Comparison of ENCODE assay signal across 20 cellular contexts in the genomic region with DNA sequence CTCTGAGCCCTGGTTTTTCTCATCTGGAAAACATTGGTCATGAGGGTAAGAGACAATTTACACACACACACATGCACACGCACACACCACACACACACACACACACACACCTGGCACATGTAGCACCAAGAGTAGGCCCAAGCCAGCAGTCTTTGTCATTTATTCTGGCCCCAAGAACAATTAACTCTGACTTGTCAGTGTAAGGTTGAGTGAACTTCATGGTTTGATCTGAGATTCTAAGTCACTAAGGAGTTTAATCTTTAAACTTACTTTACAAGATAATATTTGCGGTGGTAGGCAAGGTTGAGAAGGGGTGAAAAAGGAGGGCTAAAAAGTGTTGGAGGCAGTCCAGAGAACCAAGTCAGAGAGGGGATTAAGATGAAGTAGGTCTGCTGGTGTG. TPM values are rescaled to one million over a fixed set of nuclear protein-coding genes. Genes with fewer than 3 reads are reported as not detected.
DNase-seq lines count a peak whose midpoint lies in the region; ATAC-seq, FAIRE-seq and TF ChIP-seq lines count a peak whose summit lies in the region.
"Had no signal": no experiment of that assay in that cellular context is flagged by ENCODE, and none has a peak within 500 bp of the region (broad histone marks: within the 10 kb centered on the region; RNA-seq: fewer than 3 reads in every experiment).

No MANE protein-coding gene starts in this region.

- no peaks in the 10 kb centered on the region for H3K27me3 Mint-ChIP-seq in H9 (ENCODE audit: low read depth)
- H3K27me3 Mint-ChIP-seq in stimulated activated naive B cell treated with anti-CD40 and anti-IgM and Interleukin-4, amounts not matched to agents 10 μg/mL and 1 μg/mL and 100 μg/mL, for 72 hours, result no peaks in the 10 kb centered on the region

- H3K27ac Mint-ChIP-seq in H9, result no peak overlapping the region
- H3K27ac Mint-ChIP-seq in stimulated activated naive B cell treated with anti-CD40 and anti-IgM and Interleukin-4, amounts not matched to agents 10 μg/mL and 1 μg/mL and 100 μg/mL, for 72 hours, result peak overlapping the region; percentile 88
- H3K27ac Mint-ChIP-seq: CD14-positive monocyte had no signal

- no peaks in the 10 kb centered on the region for H3K27me3 ChIP-seq in H9 (ENCODE audit: insufficient read depth, low read length)
- H3K27me3 ChIP-seq: SJCRH30 had no signal

- no peak overlapping the region for H4K5ac ChIP-seq in H9 (ENCODE audit: insufficient read length, low read depth, low read length)

- H3K9me3 ChIP-seq in H9 (ENCODE audit: control insufficient read depth, low read depth, low read length), result no peaks in the 10 kb centered on the region
- H3K9me3 ChIP-seq: SJCRH30 had no signal

- no peak overlapping the region for H3K56ac ChIP-seq in H9 (ENCODE audit: insufficient read length, low read depth, low read length)

- no CpG with 5 or more reads among the region's 2 CpGs for WGBS in H9 (ENCODE audit: extremely low coverage, insufficient read length, low lambda C conversion rate)

- no peak overlapping the region for H3T11ph ChIP-seq in H9 (ENCODE audit: low read length)

- H3K23ac ChIP-seq in H9 (ENCODE audit: insufficient read length, low read depth, low read length), result no peak overlapping the region

- H2AK5ac ChIP-seq in H9 (ENCODE audit: insufficient read length, low read length), result no peak overlapping the region

- no peak overlapping the region for H2BK12ac ChIP-seq in H9 (ENCODE audit: insufficient read length, low read depth, low read length)

- H3K27ac ChIP-seq in H9 (ENCODE audit: insufficient read length, low read depth, low read length), result no peak overlapping the region
- H3K27ac ChIP-seq: GM23248, SJCRH30 had no signal

- H3K9ac ChIP-seq in H9 (ENCODE audit: extremely low read depth, insufficient read length, low read length), result no peak overlapping the region
- H3K9ac ChIP-seq: GM23248 had no signal

- H3K14ac ChIP-seq in H9 (ENCODE audit: insufficient read depth, low read length), result no peak overlapping the region

- no peak overlapping the region for H3K4me3 Mint-ChIP-seq in H9
- H3K4me3 Mint-ChIP-seq in stimulated activated naive B cell treated with anti-CD40 and anti-IgM and Interleukin-4, amounts not matched to agents 10 μg/mL and 1 μg/mL and 100 μg/mL, for 72 hours, result no peak overlapping the region
- H3K4me3 Mint-ChIP-seq: CD14-positive monocyte had no signal

- no peak overlapping the region for H3K18ac ChIP-seq in H9 (ENCODE audit: insufficient read length, low read depth, low read length)

- no peaks in the 10 kb centered on the region for H3K36me3 Mint-ChIP-seq in H9 (ENCODE audit: insufficient read depth in 1 of 3, low read depth in 3 of 3)
- H3K36me3 Mint-ChIP-seq in stimulated activated naive B cell treated with anti-CD40 and anti-IgM and Interleukin-4, amounts not matched to agents 10 μg/mL and 1 μg/mL and 100 μg/mL, for 72 hours, result peaks cover 7 to 15% of the 10 kb centered on the region in 2 donors

- H3K4ac ChIP-seq in H9 (ENCODE audit: low read depth, low read length), result no peak overlapping the region

- DNase-seq in H9 (no peak), RCC 7860 (ENCODE audit: low spot score) (peak; percentile 88), kidney tubule cell (ENCODE audit: low spot score) (peak; percentile 88), NCI-H2227 (lab: John Stamatoyannopoulos, UW; ENCODE audit: unreplicated experiment) (no peak)
- DNase-seq in stimulated activated naive B cell treated with anti-CD40 and anti-IgM and Interleukin-4, amounts not matched to agents 10 μg/mL and 1 μg/mL and 100 μg/mL, for 72 hours, result no peak
- DNase-seq in stimulated activated CD4-positive, alpha-beta T cell treated with anti-CD3 and anti-CD28 coated beads, Interleukin-15, amount 100 ng/mL, for 24 hours, result no peak
- DNase-seq: DMS 273 treated with DMSO at 0.1 percent for 48 hours, DND-41, GM23248, HCEC 1CT, NCI-H1105 treated with DMSO at 0.1 percent for 48 hours, NCI-H1694, NCI-H510A treated with DMSO at 0.1 percent for 48 hours, NCI-H774, PC-3, SJCRH30 had no signal

- no peak overlapping the region for H2AFZ ChIP-seq in H9 (ENCODE audit: low read length)
- H2AFZ ChIP-seq: GM23248 had no signal

- TF ChIP-seq CTCF in H9 (conservative IDR thresholded peaks at IDR 0.05), result no peak

- no peaks in the 10 kb centered on the region for H3K4me1 ChIP-seq in H9 (ENCODE audit: insufficient read depth, low read length)
- H3K4me1 ChIP-seq: SJCRH30 had no signal

- no peak overlapping the region for H3K4me2 ChIP-seq in H9 (ENCODE audit: insufficient read depth, insufficient read length, low read length)

- H3K79me2 ChIP-seq in H9 (ENCODE audit: insufficient read depth, low read length), result no peaks in the 10 kb centered on the region

- H4K20me1 ChIP-seq in H9 (ENCODE audit: control insufficient read depth, insufficient read depth, insufficient read length), result no peaks in the 10 kb centered on the region

- H2BK120ac ChIP-seq in H9 (ENCODE audit: low read depth, low read length, poor library complexity, severe bottlenecking), result no peak overlapping the region

- H2BK15ac ChIP-seq in H9 (ENCODE audit: low read depth, low read length), result no peak overlapping the region

- no peak overlapping the region for H4K8ac ChIP-seq in H9 (replicated peaks; ENCODE audit: insufficient read length, low read depth, low read length)

- peak; percentile 97 for FAIRE-seq in RCC 7860 (lab: Jason Lieb, UNC)
- FAIRE-seq: K562 had no signal

- no peaks in the 10 kb centered on the region for H3K9me3 Mint-ChIP-seq in H9
- peaks cover 4 to 14% of the 10 kb centered on the region in 2 donors for H3K9me3 Mint-ChIP-seq in stimulated activated naive B cell treated with anti-CD40 and anti-IgM and Interleukin-4, amounts not matched to agents 10 μg/mL and 1 μg/mL and 100 μg/mL, for 72 hours

- H2BK20ac ChIP-seq in H9 (ENCODE audit: low read depth, low read length, poor library complexity, severe bottlenecking), result peak overlapping the region; percentile 6

- no peak overlapping the region for H2BK5ac ChIP-seq in H9 (ENCODE audit: insufficient read length, low read length)

- no peak overlapping the region for H4K91ac ChIP-seq in H9 (ENCODE audit: insufficient read length, low read depth, low read length)

- H3K4me1 Mint-ChIP-seq in H9, result no peaks in the 10 kb centered on the region
- H3K4me1 Mint-ChIP-seq in stimulated activated naive B cell treated with anti-CD40 and anti-IgM and Interleukin-4, amounts not matched to agents 10 μg/mL and 1 μg/mL and 100 μg/mL, for 72 hours, result peaks cover 41 to 72% of the 10 kb centered on the region in 2 donors

- no peaks in the 10 kb centered on the region for H3K23me2 ChIP-seq in H9 (ENCODE audit: insufficient read length, low read depth, low read length, poor library complexity, severe bottlenecking)

- H3K79me1 ChIP-seq in H9 (ENCODE audit: insufficient read depth, low read depth, low read length, poor library complexity, severe bottlenecking), result no peaks in the 10 kb centered on the region

- ATAC-seq in stimulated activated naive B cell treated with anti-CD40 and anti-IgM and Interleukin-4, amounts not matched to agents 10 μg/mL and 1 μg/mL and 100 μg/mL, for 72 hours (replicated peaks), result no peak
- ATAC-seq in GM21723 (IDR thresholded peaks at IDR 0.05; ENCODE audit: unreplicated experiment), result no peak
- ATAC-seq: K562 had no signal

RNA-seq across cellular contexts. Expression of a gene that starts 44.0 kb away (rescaled TPM):
- not detected in 2 replicates for total RNA-seq in H9 (2021)
- total RNA-seq: G401, GM23248, K562, PC-3, SJCRH30 had no signal

RNA-seq across cellular contexts. Expression of a gene that starts 50.5 kb away (rescaled TPM):
- not detected in 2 replicates for total RNA-seq in H9 (2021)
- total RNA-seq: G401, GM23248, SJCRH30 had no signal

Comparison
In these comparisons a context has a peak if more than half of its experiments do, and no peak if none do; other contexts are left out.
1. DNase-seq: peak in RCC 7860 (single experiment) and kidney tubule cell (single experiment); none in H9 (single experiment), stimulated activated naive B cell treated with anti-CD40 and anti-IgM and Interleukin-4, amounts not matched to agents 10 μg/mL and 1 μg/mL and 100 μg/mL, for 72 hours (single experiment), stimulated activated CD4-positive, alpha-beta T cell treated with anti-CD3 and anti-CD28 coated beads, Interleukin-15, amount 100 ng/mL, for 24 hours (single experiment) and NCI-H2227 (single experiment).